ENCODE assay signal across 1 cellular context in the genomic region with DNA sequence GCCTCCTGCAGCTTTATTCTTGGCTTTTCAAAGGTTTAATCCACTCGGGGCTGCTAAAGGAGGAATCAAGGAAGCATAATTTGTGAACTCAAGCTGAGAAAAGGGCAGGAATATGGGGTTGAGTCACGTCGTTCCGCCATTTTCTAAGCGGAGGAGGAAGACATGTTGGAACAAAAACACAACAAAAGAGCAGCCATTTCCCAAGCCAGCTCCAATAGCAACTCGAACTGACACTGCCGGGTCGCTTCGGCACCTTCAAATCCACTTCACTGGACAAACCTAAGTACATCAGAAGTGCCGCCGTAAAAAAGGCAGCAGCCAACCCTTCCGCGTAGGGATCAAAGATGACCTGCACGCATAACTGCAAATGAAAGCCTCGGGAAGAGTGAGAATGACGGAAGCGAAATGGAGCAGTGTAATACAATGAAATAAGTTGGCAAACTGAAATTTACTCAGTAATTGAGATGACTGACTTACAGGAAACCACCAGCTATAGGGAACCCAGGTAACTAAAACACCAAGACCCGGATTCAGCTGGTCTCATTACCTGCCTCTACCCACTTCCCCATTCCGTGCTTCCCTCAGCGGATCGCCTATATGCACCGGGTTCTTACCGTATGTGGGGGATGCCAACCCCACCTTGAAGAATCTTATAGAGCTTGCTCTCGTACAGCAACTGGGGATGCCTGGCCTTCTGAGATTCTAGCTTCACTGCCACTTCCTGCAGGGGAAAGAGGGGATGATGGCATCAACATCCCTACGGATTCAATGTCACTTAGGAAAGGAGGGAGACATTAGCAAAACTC.
A peak's percentile ranks its signal among the peaks of the same experiment; 100 is the strongest.
TF ChIP-seq lines count a peak whose summit lies in the region.

No MANE protein-coding gene starts in this region.

TF ChIP-seq in K562, 482 proteins besides CTCF, POLR2A, EP300 and RAD21 (continued from another document and continues in another):
- TF ChIP-seq ZBTB49 (CRISPR knock-in tag; IDR thresholded peaks at IDR 0.05; ENCODE audit: borderline replicate concordance) = peak; percentile 10; the same call in 1 of the 2 replicates
- TF ChIP-seq HIVEP1 (CRISPR knock-in tag; IDR thresholded peaks at IDR 0.05) = no peak
- no peak for TF ChIP-seq MXD1 (CRISPR knock-in tag; IDR thresholded peaks at IDR 0.05; ENCODE audit: borderline replicate concordance, poor library complexity, severe bottlenecking)
- no peak for TF ChIP-seq PYGO2 (tag; IDR thresholded peaks at IDR 0.05)
- no peak for TF ChIP-seq SRSF1 (IDR thresholded peaks at IDR 0.05; ENCODE audit: low read depth, low read length)
- TF ChIP-seq MLX (CRISPR knock-in tag; conservative IDR thresholded peaks at IDR 0.05) = no peak
- TF ChIP-seq PURB (CRISPR knock-in tag; IDR thresholded peaks at IDR 0.05; ENCODE audit: low read depth) = no peak
- TF ChIP-seq MCM5 (IDR thresholded peaks at IDR 0.05; ENCODE audit: low read depth) = no peak
- TF ChIP-seq, protein P1, sequence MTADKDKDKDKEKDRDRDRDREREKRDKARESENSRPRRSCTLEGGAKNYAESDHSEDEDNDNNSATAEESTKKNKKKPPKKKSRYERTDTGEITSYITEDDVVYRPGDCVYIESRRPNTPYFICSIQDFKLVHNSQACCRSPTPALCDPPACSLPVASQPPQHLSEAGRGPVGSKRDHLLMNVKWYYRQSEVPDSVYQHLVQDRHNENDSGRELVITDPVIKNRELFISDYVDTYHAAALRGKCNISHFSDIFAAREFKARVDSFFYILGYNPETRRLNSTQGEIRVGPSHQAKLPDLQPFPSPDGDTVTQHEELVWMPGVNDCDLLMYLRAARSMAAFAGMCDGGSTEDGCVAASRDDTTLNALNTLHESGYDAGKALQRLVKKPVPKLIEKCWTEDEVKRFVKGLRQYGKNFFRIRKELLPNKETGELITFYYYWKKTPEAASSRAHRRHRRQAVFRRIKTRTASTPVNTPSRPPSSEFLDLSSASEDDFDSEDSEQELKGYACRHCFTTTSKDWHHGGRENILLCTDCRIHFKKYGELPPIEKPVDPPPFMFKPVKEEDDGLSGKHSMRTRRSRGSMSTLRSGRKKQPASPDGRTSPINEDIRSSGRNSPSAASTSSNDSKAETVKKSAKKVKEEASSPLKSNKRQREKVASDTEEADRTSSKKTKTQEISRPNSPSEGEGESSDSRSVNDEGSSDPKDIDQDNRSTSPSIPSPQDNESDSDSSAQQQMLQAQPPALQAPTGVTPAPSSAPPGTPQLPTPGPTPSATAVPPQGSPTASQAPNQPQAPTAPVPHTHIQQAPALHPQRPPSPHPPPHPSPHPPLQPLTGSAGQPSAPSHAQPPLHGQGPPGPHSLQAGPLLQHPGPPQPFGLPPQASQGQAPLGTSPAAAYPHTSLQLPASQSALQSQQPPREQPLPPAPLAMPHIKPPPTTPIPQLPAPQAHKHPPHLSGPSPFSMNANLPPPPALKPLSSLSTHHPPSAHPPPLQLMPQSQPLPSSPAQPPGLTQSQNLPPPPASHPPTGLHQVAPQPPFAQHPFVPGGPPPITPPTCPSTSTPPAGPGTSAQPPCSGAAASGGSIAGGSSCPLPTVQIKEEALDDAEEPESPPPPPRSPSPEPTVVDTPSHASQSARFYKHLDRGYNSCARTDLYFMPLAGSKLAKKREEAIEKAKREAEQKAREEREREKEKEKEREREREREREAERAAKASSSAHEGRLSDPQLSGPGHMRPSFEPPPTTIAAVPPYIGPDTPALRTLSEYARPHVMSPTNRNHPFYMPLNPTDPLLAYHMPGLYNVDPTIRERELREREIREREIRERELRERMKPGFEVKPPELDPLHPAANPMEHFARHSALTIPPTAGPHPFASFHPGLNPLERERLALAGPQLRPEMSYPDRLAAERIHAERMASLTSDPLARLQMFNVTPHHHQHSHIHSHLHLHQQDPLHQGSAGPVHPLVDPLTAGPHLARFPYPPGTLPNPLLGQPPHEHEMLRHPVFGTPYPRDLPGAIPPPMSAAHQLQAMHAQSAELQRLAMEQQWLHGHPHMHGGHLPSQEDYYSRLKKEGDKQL (CRISPR knock-in tag; IDR thresholded peaks at IDR 0.05; ENCODE audit: borderline replicate concordance) = no peak
- no peak for TF ChIP-seq ZNF668 (CRISPR knock-in tag; IDR thresholded peaks at IDR 0.05)
- TF ChIP-seq NBN (IDR thresholded peaks at IDR 0.05; ENCODE audit: low read depth) = no peak
- no peak for TF ChIP-seq SMC3 (conservative IDR thresholded peaks at IDR 0.05; ENCODE audit: insufficient read depth, low read depth, low read length)
- no peak for TF ChIP-seq IRF2 (CRISPR knock-in tag; IDR thresholded peaks at IDR 0.05)
- TF ChIP-seq KLF16 (IDR thresholded peaks at IDR 0.05) = no peak
- no peak for TF ChIP-seq GTF2B (IDR thresholded peaks at IDR 0.05; ENCODE audit: extremely low read depth, insufficient read length)
- TF ChIP-seq ZBTB9 (CRISPR knock-in tag; IDR thresholded peaks at IDR 0.05) = peak; percentile 80
- no peak for TF ChIP-seq CREM (IDR thresholded peaks at IDR 0.05; ENCODE audit: low read depth)
- TF ChIP-seq, protein P2, sequence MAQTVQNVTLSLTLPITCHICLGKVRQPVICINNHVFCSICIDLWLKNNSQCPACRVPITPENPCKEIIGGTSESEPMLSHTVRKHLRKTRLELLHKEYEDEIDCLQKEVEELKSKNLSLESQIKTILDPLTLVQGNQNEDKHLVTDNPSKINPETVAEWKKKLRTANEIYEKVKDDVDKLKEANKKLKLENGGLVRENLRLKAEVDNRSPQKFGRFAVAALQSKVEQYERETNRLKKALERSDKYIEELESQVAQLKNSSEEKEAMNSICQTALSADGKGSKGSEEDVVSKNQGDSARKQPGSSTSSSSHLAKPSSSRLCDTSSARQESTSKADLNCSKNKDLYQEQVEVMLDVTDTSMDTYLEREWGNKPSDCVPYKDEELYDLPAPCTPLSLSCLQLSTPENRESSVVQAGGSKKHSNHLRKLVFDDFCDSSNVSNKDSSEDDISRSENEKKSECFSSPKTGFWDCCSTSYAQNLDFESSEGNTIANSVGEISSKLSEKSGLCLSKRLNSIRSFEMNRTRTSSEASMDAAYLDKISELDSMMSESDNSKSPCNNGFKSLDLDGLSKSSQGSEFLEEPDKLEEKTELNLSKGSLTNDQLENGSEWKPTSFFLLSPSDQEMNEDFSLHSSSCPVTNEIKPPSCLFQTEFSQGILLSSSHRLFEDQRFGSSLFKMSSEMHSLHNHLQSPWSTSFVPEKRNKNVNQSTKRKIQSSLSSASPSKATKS (CRISPR knock-in tag; IDR thresholded peaks at IDR 0.05) = no peak
- no peak; the same call in 1 of the 2 replicates for TF ChIP-seq PHF8 (IDR thresholded peaks at IDR 0.05; ENCODE audit: borderline replicate concordance, low read length)
- TF ChIP-seq NFE2 (IDR thresholded peaks at IDR 0.05; ENCODE audit: low read depth) = no peak
- TF ChIP-seq CC2D1A (IDR thresholded peaks at IDR 0.05) = no peak
- no peak for TF ChIP-seq POU5F1 (IDR thresholded peaks at IDR 0.05; ENCODE audit: borderline replicate concordance, low read depth, low read length, partially characterized antibody)
- no peak for TF ChIP-seq EGR1 (conservative IDR thresholded peaks at IDR 0.05)
- no peak for TF ChIP-seq ZNF239 (CRISPR knock-in tag; IDR thresholded peaks at IDR 0.05)
- TF ChIP-seq PML (IDR thresholded peaks at IDR 0.05; ENCODE audit: low read length) = no peak
- TF ChIP-seq HDAC1 (IDR thresholded peaks at IDR 0.05) = peak in 1 of 2 experiments; percentile 53; a peak in 1 of 4 replicates
- no peak for TF ChIP-seq ZNF431 (CRISPR knock-in tag; IDR thresholded peaks at IDR 0.05)
- TF ChIP-seq ZNF778 (CRISPR knock-in tag; IDR thresholded peaks at IDR 0.05) = no peak
- no peak for TF ChIP-seq ZNF23 (CRISPR knock-in tag; IDR thresholded peaks at IDR 0.05)
- TF ChIP-seq, protein P3, sequence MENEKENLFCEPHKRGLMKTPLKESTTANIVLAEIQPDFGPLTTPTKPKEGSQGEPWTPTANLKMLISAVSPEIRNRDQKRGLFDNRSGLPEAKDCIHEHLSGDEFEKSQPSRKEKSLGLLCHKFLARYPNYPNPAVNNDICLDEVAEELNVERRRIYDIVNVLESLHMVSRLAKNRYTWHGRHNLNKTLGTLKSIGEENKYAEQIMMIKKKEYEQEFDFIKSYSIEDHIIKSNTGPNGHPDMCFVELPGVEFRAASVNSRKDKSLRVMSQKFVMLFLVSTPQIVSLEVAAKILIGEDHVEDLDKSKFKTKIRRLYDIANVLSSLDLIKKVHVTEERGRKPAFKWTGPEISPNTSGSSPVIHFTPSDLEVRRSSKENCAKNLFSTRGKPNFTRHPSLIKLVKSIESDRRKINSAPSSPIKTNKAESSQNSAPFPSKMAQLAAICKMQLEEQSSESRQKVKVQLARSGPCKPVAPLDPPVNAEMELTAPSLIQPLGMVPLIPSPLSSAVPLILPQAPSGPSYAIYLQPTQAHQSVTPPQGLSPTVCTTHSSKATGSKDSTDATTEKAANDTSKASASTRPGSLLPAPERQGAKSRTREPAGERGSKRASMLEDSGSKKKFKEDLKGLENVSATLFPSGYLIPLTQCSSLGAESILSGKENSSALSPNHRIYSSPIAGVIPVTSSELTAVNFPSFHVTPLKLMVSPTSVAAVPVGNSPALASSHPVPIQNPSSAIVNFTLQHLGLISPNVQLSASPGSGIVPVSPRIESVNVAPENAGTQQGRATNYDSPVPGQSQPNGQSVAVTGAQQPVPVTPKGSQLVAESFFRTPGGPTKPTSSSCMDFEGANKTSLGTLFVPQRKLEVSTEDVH (IDR thresholded peaks at IDR 0.05; ENCODE audit: low read depth, partially characterized antibody) = peak; percentile 12
- TF ChIP-seq, protein P4, sequence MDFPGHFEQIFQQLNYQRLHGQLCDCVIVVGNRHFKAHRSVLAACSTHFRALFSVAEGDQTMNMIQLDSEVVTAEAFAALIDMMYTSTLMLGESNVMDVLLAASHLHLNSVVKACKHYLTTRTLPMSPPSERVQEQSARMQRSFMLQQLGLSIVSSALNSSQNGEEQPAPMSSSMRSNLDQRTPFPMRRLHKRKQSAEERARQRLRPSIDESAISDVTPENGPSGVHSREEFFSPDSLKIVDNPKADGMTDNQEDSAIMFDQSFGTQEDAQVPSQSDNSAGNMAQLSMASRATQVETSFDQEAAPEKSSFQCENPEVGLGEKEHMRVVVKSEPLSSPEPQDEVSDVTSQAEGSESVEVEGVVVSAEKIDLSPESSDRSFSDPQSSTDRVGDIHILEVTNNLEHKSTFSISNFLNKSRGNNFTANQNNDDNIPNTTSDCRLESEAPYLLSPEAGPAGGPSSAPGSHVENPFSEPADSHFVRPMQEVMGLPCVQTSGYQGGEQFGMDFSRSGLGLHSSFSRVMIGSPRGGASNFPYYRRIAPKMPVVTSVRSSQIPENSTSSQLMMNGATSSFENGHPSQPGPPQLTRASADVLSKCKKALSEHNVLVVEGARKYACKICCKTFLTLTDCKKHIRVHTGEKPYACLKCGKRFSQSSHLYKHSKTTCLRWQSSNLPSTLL (IDR thresholded peaks at IDR 0.05) = no peak
- no peak for TF ChIP-seq ZNF41 (CRISPR knock-in tag; conservative IDR thresholded peaks at IDR 0.05)
- TF ChIP-seq ZNF232 (CRISPR knock-in tag; IDR thresholded peaks at IDR 0.05) = no peak
- no peak for TF ChIP-seq FOXK2 (conservative IDR thresholded peaks at IDR 0.05 in 1 of 2, IDR thresholded peaks at IDR 0.05 in 1 of 2; ENCODE audit: low read depth in 2 of 2)
- TF ChIP-seq ZNF695 (CRISPR knock-in tag; IDR thresholded peaks at IDR 0.05) = no peak
- no peak for TF ChIP-seq SRF (CRISPR knock-in tag; IDR thresholded peaks at IDR 0.05)
- peak; percentile 99 for TF ChIP-seq SPI1 (IDR thresholded peaks at IDR 0.05; ENCODE audit: borderline replicate concordance, low read depth, low read length)
- TF ChIP-seq HSF4 (CRISPR knock-in tag; IDR thresholded peaks at IDR 0.05; ENCODE audit: borderline replicate concordance) = no peak
- no peak for TF ChIP-seq MIER1 (IDR thresholded peaks at IDR 0.05; ENCODE audit: low read depth)
